ENCODE assay signal across 28 cellular contexts in the genomic region with DNA sequence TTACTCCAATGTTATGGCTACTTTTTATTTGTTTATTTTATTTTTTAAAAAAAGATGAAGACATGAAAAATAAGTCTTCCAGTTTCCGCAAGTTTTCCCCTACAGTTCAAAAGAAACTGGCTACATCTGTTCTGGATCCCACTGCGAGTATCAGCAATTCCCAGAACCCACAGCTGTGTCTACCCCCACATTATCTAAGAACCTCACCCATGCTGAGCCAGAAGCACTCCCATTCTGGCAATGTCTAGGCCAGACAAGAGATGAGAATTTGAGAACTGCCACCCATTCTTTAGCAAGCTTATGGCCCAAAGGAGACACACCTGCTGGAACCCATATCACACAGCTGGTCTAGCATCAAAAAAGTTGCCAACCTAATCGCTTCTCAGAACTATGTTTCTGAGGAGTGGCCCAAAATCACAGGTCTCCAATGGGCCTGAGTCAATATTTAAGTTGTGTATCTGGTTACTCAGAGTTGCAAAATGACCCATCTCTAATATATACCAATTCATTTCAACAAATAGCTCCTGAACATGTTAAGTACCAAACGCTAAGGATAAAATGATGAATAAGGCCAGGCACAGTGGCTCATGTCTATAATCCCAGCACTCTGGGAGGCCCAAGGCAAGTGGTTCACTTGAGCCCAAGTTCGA. TPM values are rescaled to one million over a fixed set of nuclear protein-coding genes. Genes with fewer than 3 reads are reported as not detected.
A peak's percentile ranks its signal among the peaks of the same experiment; 100 is the strongest.
DNase-seq lines count a peak whose midpoint lies in the region; ATAC-seq and TF ChIP-seq lines count a peak whose summit lies in the region.
"Had no signal": no experiment of that assay in that cellular context is flagged by ENCODE, and none has a peak within 500 bp of the region (broad histone marks: within the 10 kb centered on the region; RNA-seq: fewer than 3 reads in every experiment).

No MANE protein-coding gene starts in this region.

- H3K36me3 Mint-ChIP-seq in activated CD4-positive, alpha-beta T cell treated with anti-CD3 and anti-CD28 coated beads for 36 hours (ENCODE audit: low read depth): peaks cover 12% of the 10 kb centered on the region
- H3K36me3 Mint-ChIP-seq in endodermal cell (ENCODE audit: low read depth): peaks cover 35% of the 10 kb centered on the region
- peaks cover 38% of the 10 kb centered on the region for H3K36me3 Mint-ChIP-seq in nephron progenitor cell (ENCODE audit: low read depth)
- H3K36me3 Mint-ChIP-seq in activated CD4-positive, alpha-beta memory T cell treated with anti-CD3 and anti-CD28 coated beads, Interleukin-2, amount 10 ng/mL, durations not matched to agents 7 days and 5 days (ENCODE audit: low read depth): peaks cover 42% of the 10 kb centered on the region

- peaks cover 11% of the 10 kb centered on the region for H3K36me3 ChIP-seq in endodermal cell (ENCODE audit: control insufficient read depth, insufficient read depth, low read length)
- H3K36me3 ChIP-seq in esophagus muscularis mucosa: peaks cover 0 to 5% (median 0%) of the 10 kb centered on the region in 4 donors
- H3K36me3 ChIP-seq: thoracic aorta, uterus had no signal

- H3K4me1 Mint-ChIP-seq in activated CD4-positive, alpha-beta T cell treated with anti-CD3 and anti-CD28 coated beads for 36 hours: peaks cover 38% of the 10 kb centered on the region
- H3K4me1 Mint-ChIP-seq in endodermal cell (peaks cover 52% of the 10 kb centered on the region), nephron progenitor cell (no peaks in the 10 kb centered on the region)
- peaks cover 27% of the 10 kb centered on the region for H3K4me1 Mint-ChIP-seq in activated CD4-positive, alpha-beta memory T cell treated with anti-CD3 and anti-CD28 coated beads, Interleukin-2, amount 10 ng/mL, durations not matched to agents 7 days and 5 days

- no peak overlapping the region for H3K4me3 Mint-ChIP-seq in activated CD4-positive, alpha-beta T cell treated with anti-CD3 and anti-CD28 coated beads for 36 hours
- H3K4me3 Mint-ChIP-seq in endodermal cell (no peak overlapping the region), nephron progenitor cell (no peak overlapping the region)
- H3K4me3 Mint-ChIP-seq in activated CD4-positive, alpha-beta memory T cell treated with anti-CD3 and anti-CD28 coated beads, Interleukin-2, amount 10 ng/mL, durations not matched to agents 7 days and 5 days: no peak overlapping the region
- H3K4me3 Mint-ChIP-seq: activated naive CD4-positive, alpha-beta T cell treated with anti-CD3 and anti-CD28 coated beads, Interleukin-2, amount 50 U/mL, for 24 hours; CD4-positive, alpha-beta T cell; memory B cell; stimulated activated naive CD8-positive, alpha-beta T cell treated with anti-CD3 and anti-CD28 coated beads, Interleukin-15, amount 100 ng/mL, for 72 hours; T-helper 1 cell treated with Interleukin-12 subunit alpha and Interleukin-12 subunit beta and Interleukin-4 antibody, amounts not matched to agents 30 μg/mL and 1 μg/mL, for 36 hours had no signal

- TF ChIP-seq EP300 in esophagus muscularis mucosa (IDR thresholded peaks at IDR 0.05): no peak

- no peak for ATAC-seq in activated CD4-positive, alpha-beta T cell treated with anti-CD3 and anti-CD28 coated beads for 36 hours
- ATAC-seq: right cardiac atrium; Right ventricle myocardium inferior; stimulated activated naive CD8-positive, alpha-beta T cell treated with anti-CD3 and anti-CD28 coated beads, Interleukin-15, amount 100 ng/mL, for 72 hours had no signal

- H3K9me3 ChIP-seq in endodermal cell (ENCODE audit: control insufficient read depth, low read length) (peaks cover 13% of the 10 kb centered on the region), esophagus muscularis mucosa (no peaks in the 10 kb centered on the region)
- H3K9me3 ChIP-seq: SK-N-SH, thoracic aorta, uterus had no signal

- H3K27me3 ChIP-seq in endodermal cell (ENCODE audit: control insufficient read depth, insufficient read depth, low read length, poor library complexity, severe bottlenecking): no peaks in the 10 kb centered on the region
- H3K27me3 ChIP-seq in esophagus muscularis mucosa: no peaks in the 10 kb centered on the region
- H3K27me3 ChIP-seq: uterus had no signal

- H3K9me3 Mint-ChIP-seq in activated CD4-positive, alpha-beta T cell treated with anti-CD3 and anti-CD28 coated beads for 36 hours (ENCODE audit: low read depth): no peaks in the 10 kb centered on the region
- peaks cover 14% of the 10 kb centered on the region for H3K9me3 Mint-ChIP-seq in endodermal cell
- peaks cover 13% of the 10 kb centered on the region for H3K9me3 Mint-ChIP-seq in nephron progenitor cell
- no peaks in the 10 kb centered on the region for H3K9me3 Mint-ChIP-seq in activated CD4-positive, alpha-beta memory T cell treated with anti-CD3 and anti-CD28 coated beads, Interleukin-2, amount 10 ng/mL, durations not matched to agents 7 days and 5 days
- H3K9me3 Mint-ChIP-seq: activated naive CD4-positive, alpha-beta T cell treated with anti-CD3 and anti-CD28 coated beads, Interleukin-2, amount 50 U/mL, for 24 hours; activated T-helper 2 cell treated with anti-CD3 and anti-CD28 coated beads, Interferon-gamma antibody, Interleukin-2, Interleukin-4, amounts not matched to agents 10 μg/mL and 5 μg/mL and 100 μg/mL, durations not matched to agents 14 hours and 24 hours and 36 hours; CD4-positive, alpha-beta T cell; memory B cell; stimulated activated naive CD8-positive, alpha-beta T cell treated with anti-CD3 and anti-CD28 coated beads, Interleukin-15, amount 100 ng/mL, for 72 hours; T-helper 1 cell treated with Interleukin-12 subunit alpha and Interleukin-12 subunit beta and Interleukin-4 antibody, amounts not matched to agents 30 μg/mL and 1 μg/mL, for 36 hours had no signal

- no peaks in the 10 kb centered on the region for H3K27me3 Mint-ChIP-seq in activated CD4-positive, alpha-beta T cell treated with anti-CD3 and anti-CD28 coated beads for 36 hours
- H3K27me3 Mint-ChIP-seq in endodermal cell (ENCODE audit: insufficient read depth) (no peaks in the 10 kb centered on the region), nephron progenitor cell (ENCODE audit: low read depth, poor library complexity) (no peaks in the 10 kb centered on the region)
- H3K27me3 Mint-ChIP-seq in activated CD4-positive, alpha-beta memory T cell treated with anti-CD3 and anti-CD28 coated beads, Interleukin-2, amount 10 ng/mL, durations not matched to agents 7 days and 5 days: no peaks in the 10 kb centered on the region
- H3K27me3 Mint-ChIP-seq: activated naive CD4-positive, alpha-beta T cell treated with anti-CD3 and anti-CD28 coated beads, Interleukin-2, amount 50 U/mL, for 24 hours; CD4-positive, alpha-beta T cell; memory B cell; stimulated activated naive CD8-positive, alpha-beta T cell treated with anti-CD3 and anti-CD28 coated beads, Interleukin-15, amount 100 ng/mL, for 72 hours had no signal

- no peak overlapping the region for H3K9ac ChIP-seq in endodermal cell (ENCODE audit: extremely low read depth, low read length, poor library complexity, severe bottlenecking)
- H3K9ac ChIP-seq: SK-N-SH had no signal

- intact Hi-C loops in activated CD4-positive, alpha-beta T cell treated with anti-CD3 and anti-CD28 coated beads for 36 hours (cut with DNase I, micrococcal nuclease): no loop called here
- intact Hi-C loops in esophagus muscularis mucosa (cut with DNase I): no loop called here

- no peak for TF ChIP-seq POLR2A in esophagus muscularis mucosa (IDR thresholded peaks at IDR 0.05; ENCODE audit: low read depth)

- H3K4me1 ChIP-seq in endodermal cell (ENCODE audit: control insufficient read depth, insufficient read depth, low read length): peaks cover 15% of the 10 kb centered on the region
- H3K4me1 ChIP-seq in esophagus muscularis mucosa: peaks cover 7 to 13% (median 10%) of the 10 kb centered on the region in 4 donors
- H3K4me1 ChIP-seq: uterus had no signal

- H3K27ac ChIP-seq in endodermal cell (ENCODE audit: low read depth, low read length): no peak overlapping the region
- H3K27ac ChIP-seq in esophagus muscularis mucosa (replicated peaks in 1 of 4): no peak overlapping the region
- H3K27ac ChIP-seq: PC-9, thoracic aorta, uterus had no signal

- H3K4me3 ChIP-seq in endodermal cell (ENCODE audit: low read length) (no peak overlapping the region), esophagus muscularis mucosa (no peak overlapping the region)
- H3K4me3 ChIP-seq: PC-9, smooth muscle cell, thoracic aorta, uterus had no signal

- POLR2A ChIA-PET in activated CD4-positive, alpha-beta T cell treated with anti-CD3 and anti-CD28 coated beads for 36 hours (lab: Charles Lee): interaction anchor here (0.6 kb wide), 1 partner anchor 85 kb away, joined by 3 read pairs; no protein-coding TSS in a partner anchor
- POLR2A ChIA-PET in activated CD4-positive, alpha-beta memory T cell treated with anti-CD3 and anti-CD28 coated beads, Interleukin-2, amount 10 ng/mL, durations not matched to agents 7 days and 5 days (lab: Charles Lee): no interaction called here

- 87 to 98% methylated on average over 2 to 5 of the region's 5 CpGs for WGBS in endodermal cell (ENCODE audit: insufficient coverage in 1 of 2, insufficient read length in 1 of 2), 2 experiments
- 93% methylated on average over 5 of the region's 5 CpGs for WGBS in esophagus muscularis mucosa

- CTCF ChIA-PET in activated CD4-positive, alpha-beta T cell treated with anti-CD3 and anti-CD28 coated beads for 36 hours (lab: Charles Lee): interaction anchor here (0.7 to 0.9 kb wide), 2 partner anchors 12 to 679 kb away, joined by 3 read pairs; no protein-coding TSS in a partner anchor
- CTCF ChIA-PET in activated CD4-positive, alpha-beta memory T cell treated with anti-CD3 and anti-CD28 coated beads, Interleukin-2, amount 10 ng/mL, durations not matched to agents 7 days and 5 days (lab: Charles Lee): interaction anchor here (1.0 kb wide), 1 partner anchor 53 kb away, joined by 3 read pairs; no protein-coding TSS in a partner anchor

- TF ChIP-seq CTCF in endodermal cell (conservative IDR thresholded peaks at IDR 0.05) (no peak), nephron progenitor cell (IDR thresholded peaks at IDR 0.05) (no peak), esophagus muscularis mucosa (IDR thresholded peaks at IDR 0.05) (no peak)

- H3K27ac Mint-ChIP-seq in activated CD4-positive, alpha-beta T cell treated with anti-CD3 and anti-CD28 coated beads for 36 hours: peak overlapping the region; percentile 47
- H3K27ac Mint-ChIP-seq in endodermal cell (peak overlapping the region; percentile 36), nephron progenitor cell (peak overlapping the region; percentile 21)
- no peak overlapping the region for H3K27ac Mint-ChIP-seq in activated CD4-positive, alpha-beta memory T cell treated with anti-CD3 and anti-CD28 coated beads, Interleukin-2, amount 10 ng/mL, durations not matched to agents 7 days and 5 days
- H3K27ac Mint-ChIP-seq: activated naive CD4-positive, alpha-beta T cell treated with anti-CD3 and anti-CD28 coated beads, Interleukin-2, amount 50 U/mL, for 24 hours; activated T-helper 2 cell treated with anti-CD3 and anti-CD28 coated beads, Interferon-gamma antibody, Interleukin-2, Interleukin-4, amounts not matched to agents 10 μg/mL and 5 μg/mL and 100 μg/mL, durations not matched to agents 14 hours and 24 hours and 36 hours; stimulated activated naive CD8-positive, alpha-beta T cell treated with anti-CD3 and anti-CD28 coated beads, Interleukin-15, amount 100 ng/mL, for 72 hours; T-helper 1 cell treated with Interleukin-12 subunit alpha and Interleukin-12 subunit beta and Interleukin-4 antibody, amounts not matched to agents 30 μg/mL and 1 μg/mL, for 36 hours had no signal

- no peak for DNase-seq in activated CD4-positive, alpha-beta T cell treated with anti-CD3 and anti-CD28 coated beads for 36 hours
- no peak for DNase-seq in activated CD4-positive, alpha-beta T cell treated with anti-CD3 and anti-CD28 coated beads for 1 hour
- DNase-seq in NCI-H69 (lab: John Stamatoyannopoulos, UW) (peak; percentile 50), endodermal cell (no peak), nephron progenitor cell (no peak), SW 1271 (lab: John Stamatoyannopoulos, UW) (no peak), esophagus muscularis mucosa (ENCODE audit: extremely low spot score) (no peak)
- no peak for DNase-seq in activated CD4-positive, alpha-beta memory T cell treated with anti-CD3 and anti-CD28 coated beads, Interleukin-2, amount 10 ng/mL, durations not matched to agents 7 days and 5 days
- DNase-seq: activated CD4-positive, alpha-beta T cell treated with anti-CD3 and anti-CD28 coated beads for 48 hours; activated CD8-positive, alpha-beta memory T cell treated with anti-CD3 and anti-CD28 coated beads for 24 hours; activated T-cell treated with anti-CD3 and anti-CD28 coated beads for 4 hours; amygdala; CD4-positive, alpha-beta T cell; NK-92 treated with Interleukin-12 subunit alpha and Interleukin-12 subunit beta, amount 100 ng/mL, for 24 hours; PC-9; right cardiac atrium; SK-N-SH; stimulated activated CD4-positive, alpha-beta T cell treated with anti-CD3 and anti-CD28 coated beads, Interleukin-2, amount 100 ng/mL, for 24 hours; stimulated activated CD8-positive, alpha-beta memory T cell treated with anti-CD3 and anti-CD28 coated beads, Interleukin-4, amount 100 ng/mL, for 48 hours; stimulated activated naive CD8-positive, alpha-beta T cell treated with anti-CD3 and anti-CD28 coated beads, Interleukin-15, amount 100 ng/mL, for 72 hours; uterus had no signal

RNA-seq across cellular contexts. Expression of gene MTMR12, which starts 27.1 kb away (rescaled TPM):
- total RNA-seq in activated CD4-positive, alpha-beta T cell treated with anti-CD3 and anti-CD28 coated beads for 36 hours: 10 to 100 TPM; 21.6 to 22.8 TPM
- 10 to 100 TPM; 32.7 to 33.3 TPM for total RNA-seq in endodermal cell
- 24.2 TPM for polyA plus RNA-seq in endodermal cell (2013, experiment 1 of 2)
- polyA plus RNA-seq in endodermal cell (2013, experiment 2 of 2): 22.1 TPM
- total RNA-seq in activated CD4-positive, alpha-beta memory T cell treated with anti-CD3 and anti-CD28 coated beads, Interleukin-2, amount 10 ng/mL, durations not matched to agents 7 days and 5 days: 10 to 100 TPM; 28.6 to 29.6 TPM
- 10 to 100 TPM; 49.9 to 94.0 (median 63.8) TPM for total RNA-seq in esophagus muscularis mucosa
